ENCODE assay signal across 1 cellular context in genomic region chr10:50392426-50392825, GRCh38.
TF ChIP-seq lines count a peak whose summit lies in the region.

No MANE protein-coding gene starts in this region.

TF ChIP-seq in HepG2, 621 proteins besides CTCF, POLR2A, EP300 and RAD21 (continued from another document and continues in another):
- TF ChIP-seq, protein P1, sequence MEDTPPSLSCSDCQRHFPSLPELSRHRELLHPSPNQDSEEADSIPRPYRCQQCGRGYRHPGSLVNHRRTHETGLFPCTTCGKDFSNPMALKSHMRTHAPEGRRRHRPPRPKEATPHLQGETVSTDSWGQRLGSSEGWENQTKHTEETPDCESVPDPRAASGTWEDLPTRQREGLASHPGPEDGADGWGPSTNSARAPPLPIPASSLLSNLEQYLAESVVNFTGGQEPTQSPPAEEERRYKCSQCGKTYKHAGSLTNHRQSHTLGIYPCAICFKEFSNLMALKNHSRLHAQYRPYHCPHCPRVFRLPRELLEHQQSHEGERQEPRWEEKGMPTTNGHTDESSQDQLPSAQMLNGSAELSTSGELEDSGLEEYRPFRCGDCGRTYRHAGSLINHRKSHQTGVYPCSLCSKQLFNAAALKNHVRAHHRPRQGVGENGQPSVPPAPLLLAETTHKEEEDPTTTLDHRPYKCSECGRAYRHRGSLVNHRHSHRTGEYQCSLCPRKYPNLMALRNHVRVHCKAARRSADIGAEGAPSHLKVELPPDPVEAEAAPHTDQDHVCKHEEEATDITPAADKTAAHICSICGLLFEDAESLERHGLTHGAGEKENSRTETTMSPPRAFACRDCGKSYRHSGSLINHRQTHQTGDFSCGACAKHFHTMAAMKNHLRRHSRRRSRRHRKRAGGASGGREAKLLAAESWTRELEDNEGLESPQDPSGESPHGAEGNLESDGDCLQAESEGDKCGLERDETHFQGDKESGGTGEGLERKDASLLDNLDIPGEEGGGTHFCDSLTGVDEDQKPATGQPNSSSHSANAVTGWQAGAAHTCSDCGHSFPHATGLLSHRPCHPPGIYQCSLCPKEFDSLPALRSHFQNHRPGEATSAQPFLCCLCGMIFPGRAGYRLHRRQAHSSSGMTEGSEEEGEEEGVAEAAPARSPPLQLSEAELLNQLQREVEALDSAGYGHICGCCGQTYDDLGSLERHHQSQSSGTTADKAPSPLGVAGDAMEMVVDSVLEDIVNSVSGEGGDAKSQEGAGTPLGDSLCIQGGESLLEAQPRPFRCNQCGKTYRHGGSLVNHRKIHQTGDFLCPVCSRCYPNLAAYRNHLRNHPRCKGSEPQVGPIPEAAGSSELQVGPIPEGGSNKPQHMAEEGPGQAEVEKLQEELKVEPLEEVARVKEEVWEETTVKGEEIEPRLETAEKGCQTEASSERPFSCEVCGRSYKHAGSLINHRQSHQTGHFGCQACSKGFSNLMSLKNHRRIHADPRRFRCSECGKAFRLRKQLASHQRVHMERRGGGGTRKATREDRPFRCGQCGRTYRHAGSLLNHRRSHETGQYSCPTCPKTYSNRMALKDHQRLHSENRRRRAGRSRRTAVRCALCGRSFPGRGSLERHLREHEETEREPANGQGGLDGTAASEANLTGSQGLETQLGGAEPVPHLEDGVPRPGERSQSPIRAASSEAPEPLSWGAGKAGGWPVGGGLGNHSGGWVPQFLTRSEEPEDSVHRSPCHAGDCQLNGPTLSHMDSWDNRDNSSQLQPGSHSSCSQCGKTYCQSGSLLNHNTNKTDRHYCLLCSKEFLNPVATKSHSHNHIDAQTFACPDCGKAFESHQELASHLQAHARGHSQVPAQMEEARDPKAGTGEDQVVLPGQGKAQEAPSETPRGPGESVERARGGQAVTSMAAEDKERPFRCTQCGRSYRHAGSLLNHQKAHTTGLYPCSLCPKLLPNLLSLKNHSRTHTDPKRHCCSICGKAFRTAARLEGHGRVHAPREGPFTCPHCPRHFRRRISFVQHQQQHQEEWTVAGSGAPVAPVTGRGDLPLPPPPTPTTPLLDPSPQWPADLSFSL (CRISPR knock-in tag; IDR thresholded peaks at IDR 0.05), result no peak
- TF ChIP-seq ZC3H4 (CRISPR knock-in tag; IDR thresholded peaks at IDR 0.05; ENCODE audit: borderline replicate concordance) (no peak), ZNF644 (CRISPR knock-in tag; IDR thresholded peaks at IDR 0.05; ENCODE audit: low read depth) (peak; percentile 90), TARDBP (CRISPR knock-in tag; IDR thresholded peaks at IDR 0.05) (peak; percentile 47; the same call in 1 of the 2 replicates), ATF6 (CRISPR knock-in tag; conservative IDR thresholded peaks at IDR 0.05) (no peak), ZNF30 (CRISPR knock-in tag; IDR thresholded peaks at IDR 0.05) (no peak), ZNF263 (CRISPR knock-in tag; IDR thresholded peaks at IDR 0.05) (no peak), ZNF20 (CRISPR knock-in tag; IDR thresholded peaks at IDR 0.05) (no peak), ZNF280D (CRISPR knock-in tag; IDR thresholded peaks at IDR 0.05) (0 out of 2 replicates have a peak, but pooled peaks have one; percentile 2), ZNF124 (CRISPR knock-in tag; IDR thresholded peaks at IDR 0.05) (no peak), CEBPB (IDR thresholded peaks at IDR 0.05; ENCODE audit: borderline replicate concordance, low read depth, low read length) (no peak), GTF3A (CRISPR knock-in tag; conservative IDR thresholded peaks at IDR 0.05) (no peak), IRF2 (CRISPR knock-in tag; IDR thresholded peaks at IDR 0.05) (peak; percentile 60; the same call in 1 of the 2 replicates), YEATS4 (CRISPR knock-in tag; IDR thresholded peaks at IDR 0.05; ENCODE audit: borderline replicate concordance) (0 out of 2 replicates have a peak, but pooled peaks have one; percentile 29), RCOR2 (CRISPR knock-in tag; IDR thresholded peaks at IDR 0.05) (peak; percentile 37; the same call in 1 of the 2 replicates), HCFC1 (IDR thresholded peaks at IDR 0.05; ENCODE audit: low read depth, low read length) (no peak), U2AF1 (optimal IDR thresholded peaks at IDR 0.05; ENCODE audit: low read depth, low read length) (no peak), DMAP1 (CRISPR knock-in tag; IDR thresholded peaks at IDR 0.05) (no peak), ZNF7 (CRISPR knock-in tag; IDR thresholded peaks at IDR 0.05) (no peak), ZMAT3 (CRISPR knock-in tag; conservative IDR thresholded peaks at IDR 0.05) (no peak), ZFP41 (CRISPR knock-in tag; IDR thresholded peaks at IDR 0.05; ENCODE audit: borderline replicate concordance) (no peak), THYN1 (CRISPR knock-in tag; IDR thresholded peaks at IDR 0.05; ENCODE audit: borderline replicate concordance, low read depth) (no peak), SIX4 (CRISPR knock-in tag; IDR thresholded peaks at IDR 0.05) (0 out of 2 replicates have a peak, but pooled peaks have one; percentile 43), TOPORS (CRISPR knock-in tag; IDR thresholded peaks at IDR 0.05) (no peak), ZNF577 (CRISPR knock-in tag; IDR thresholded peaks at IDR 0.05; ENCODE audit: borderline replicate concordance, low read depth) (no peak), RAD51 (IDR thresholded peaks at IDR 0.05; ENCODE audit: borderline replicate concordance) (no peak), ZMYM4 (CRISPR knock-in tag; IDR thresholded peaks at IDR 0.05) (peak; percentile 71; the same call in 1 of the 2 replicates), HOXA5 (CRISPR knock-in tag; IDR thresholded peaks at IDR 0.05) (no peak), MAFK (conservative IDR thresholded peaks at IDR 0.05 in 1 of 2, IDR thresholded peaks at IDR 0.05 in 1 of 2; ENCODE audit: low read length in 2 of 2) (no peak), TCF7L2 (IDR thresholded peaks at IDR 0.05; ENCODE audit: low read depth, low read length) (no peak), ATF7 (IDR thresholded peaks at IDR 0.05) (no peak), ATF7 (CRISPR knock-in tag; IDR thresholded peaks at IDR 0.05) (no peak), STAT5B (CRISPR knock-in tag; IDR thresholded peaks at IDR 0.05) (no peak), SP2 (CRISPR knock-in tag; IDR thresholded peaks at IDR 0.05) (no peak), ZNF790 (CRISPR knock-in tag; IDR thresholded peaks at IDR 0.05; ENCODE audit: borderline replicate concordance) (no peak), ZNF879 (CRISPR knock-in tag; IDR thresholded peaks at IDR 0.05) (no peak), CBX2 (IDR thresholded peaks at IDR 0.05; ENCODE audit: low read depth, low read length) (no peak), CBX2 (CRISPR knock-in tag; IDR thresholded peaks at IDR 0.05; ENCODE audit: low read depth) (no peak), ZFP82 (CRISPR knock-in tag; IDR thresholded peaks at IDR 0.05; ENCODE audit: borderline replicate concordance) (no peak), SMARCE1 (IDR thresholded peaks at IDR 0.05; ENCODE audit: borderline replicate concordance) (no peak), EZH2 (conservative IDR thresholded peaks at IDR 0.05; ENCODE audit: low read depth, low read length) (no peak), FLYWCH1 (CRISPR knock-in tag; IDR thresholded peaks at IDR 0.05) (no peak), TCF7 (IDR thresholded peaks at IDR 0.05; ENCODE audit: low read depth) (no peak), NBN (conservative IDR thresholded peaks at IDR 0.05) (no peak), NONO (IDR thresholded peaks at IDR 0.05) (no peak), NONO (CRISPR knock-in tag; conservative IDR thresholded peaks at IDR 0.05) (no peak)
- TF ChIP-seq, protein P2, sequence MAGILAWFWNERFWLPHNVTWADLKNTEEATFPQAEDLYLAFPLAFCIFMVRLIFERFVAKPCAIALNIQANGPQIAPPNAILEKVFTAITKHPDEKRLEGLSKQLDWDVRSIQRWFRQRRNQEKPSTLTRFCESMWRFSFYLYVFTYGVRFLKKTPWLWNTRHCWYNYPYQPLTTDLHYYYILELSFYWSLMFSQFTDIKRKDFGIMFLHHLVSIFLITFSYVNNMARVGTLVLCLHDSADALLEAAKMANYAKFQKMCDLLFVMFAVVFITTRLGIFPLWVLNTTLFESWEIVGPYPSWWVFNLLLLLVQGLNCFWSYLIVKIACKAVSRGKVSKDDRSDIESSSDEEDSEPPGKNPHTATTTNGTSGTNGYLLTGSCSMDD (CRISPR knock-in tag; IDR thresholded peaks at IDR 0.05), result no peak
- TF ChIP-seq, protein P3, sequence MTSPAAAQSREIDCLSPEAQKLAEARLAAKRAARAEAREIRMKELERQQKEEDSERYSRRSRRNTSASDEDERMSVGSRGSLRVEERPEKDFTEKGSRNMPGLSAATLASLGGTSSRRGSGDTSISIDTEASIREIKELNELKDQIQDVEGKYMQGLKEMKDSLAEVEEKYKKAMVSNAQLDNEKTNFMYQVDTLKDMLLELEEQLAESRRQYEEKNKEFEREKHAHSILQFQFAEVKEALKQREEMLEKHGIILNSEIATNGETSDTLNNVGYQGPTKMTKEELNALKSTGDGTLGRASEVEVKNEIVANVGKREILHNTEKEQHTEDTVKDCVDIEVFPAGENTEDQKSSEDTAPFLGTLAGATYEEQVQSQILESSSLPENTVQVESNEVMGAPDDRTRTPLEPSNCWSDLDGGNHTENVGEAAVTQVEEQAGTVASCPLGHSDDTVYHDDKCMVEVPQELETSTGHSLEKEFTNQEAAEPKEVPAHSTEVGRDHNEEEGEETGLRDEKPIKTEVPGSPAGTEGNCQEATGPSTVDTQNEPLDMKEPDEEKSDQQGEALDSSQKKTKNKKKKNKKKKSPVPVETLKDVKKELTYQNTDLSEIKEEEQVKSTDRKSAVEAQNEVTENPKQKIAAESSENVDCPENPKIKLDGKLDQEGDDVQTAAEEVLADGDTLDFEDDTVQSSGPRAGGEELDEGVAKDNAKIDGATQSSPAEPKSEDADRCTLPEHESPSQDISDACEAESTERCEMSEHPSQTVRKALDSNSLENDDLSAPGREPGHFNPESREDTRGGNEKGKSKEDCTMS (CRISPR knock-in tag; conservative IDR thresholded peaks at IDR 0.05), result no peak
- TF ChIP-seq, protein P4, sequence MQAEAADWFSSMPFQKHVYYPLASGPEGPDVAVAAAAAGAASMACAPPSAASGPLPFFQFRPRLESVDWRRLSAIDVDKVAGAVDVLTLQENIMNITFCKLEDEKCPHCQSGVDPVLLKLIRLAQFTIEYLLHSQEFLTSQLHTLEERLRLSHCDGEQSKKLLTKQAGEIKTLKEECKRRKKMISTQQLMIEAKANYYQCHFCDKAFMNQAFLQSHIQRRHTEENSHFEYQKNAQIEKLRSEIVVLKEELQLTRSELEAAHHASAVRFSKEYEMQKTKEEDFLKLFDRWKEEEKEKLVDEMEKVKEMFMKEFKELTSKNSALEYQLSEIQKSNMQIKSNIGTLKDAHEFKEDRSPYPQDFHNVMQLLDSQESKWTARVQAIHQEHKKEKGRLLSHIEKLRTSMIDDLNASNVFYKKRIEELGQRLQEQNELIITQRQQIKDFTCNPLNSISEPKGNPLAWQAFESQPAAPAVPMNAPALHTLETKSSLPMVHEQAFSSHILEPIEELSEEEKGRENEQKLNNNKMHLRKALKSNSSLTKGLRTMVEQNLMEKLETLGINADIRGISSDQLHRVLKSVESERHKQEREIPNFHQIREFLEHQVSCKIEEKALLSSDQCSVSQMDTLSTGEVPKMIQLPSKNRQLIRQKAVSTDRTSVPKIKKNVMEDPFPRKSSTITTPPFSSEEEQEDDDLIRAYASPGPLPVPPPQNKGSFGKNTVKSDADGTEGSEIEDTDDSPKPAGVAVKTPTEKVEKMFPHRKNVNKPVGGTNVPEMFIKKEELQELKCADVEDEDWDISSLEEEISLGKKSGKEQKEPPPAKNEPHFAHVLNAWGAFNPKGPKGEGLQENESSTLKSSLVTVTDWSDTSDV (CRISPR knock-in tag; IDR thresholded peaks at IDR 0.05), result no peak
- TF ChIP-seq, protein P5, sequence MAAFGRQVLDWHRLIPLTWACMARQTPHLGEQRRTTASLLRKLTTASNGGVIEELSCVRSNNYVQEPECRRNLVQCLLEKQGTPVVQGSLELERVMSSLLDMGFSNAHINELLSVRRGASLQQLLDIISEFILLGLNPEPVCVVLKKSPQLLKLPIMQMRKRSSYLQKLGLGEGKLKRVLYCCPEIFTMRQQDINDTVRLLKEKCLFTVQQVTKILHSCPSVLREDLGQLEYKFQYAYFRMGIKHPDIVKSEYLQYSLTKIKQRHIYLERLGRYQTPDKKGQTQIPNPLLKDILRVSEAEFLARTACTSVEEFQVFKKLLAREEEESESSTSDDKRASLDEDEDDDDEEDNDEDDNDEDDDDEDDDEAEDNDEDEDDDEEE (CRISPR knock-in tag; IDR thresholded peaks at IDR 0.05), result no peak
- TF ChIP-seq, protein P6, sequence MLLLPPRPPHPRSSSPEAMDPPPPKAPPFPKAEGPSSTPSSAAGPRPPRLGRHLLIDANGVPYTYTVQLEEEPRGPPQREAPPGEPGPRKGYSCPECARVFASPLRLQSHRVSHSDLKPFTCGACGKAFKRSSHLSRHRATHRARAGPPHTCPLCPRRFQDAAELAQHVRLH (CRISPR knock-in tag; IDR thresholded peaks at IDR 0.05; ENCODE audit: borderline replicate concordance, low read depth), result no peak
